ENCODE assay signal across 1 cellular context in genomic region chr11:4025957-4026324, GRCh38.
TF ChIP-seq lines count a peak whose summit lies in the region.

No MANE protein-coding gene starts in this region.

TF ChIP-seq in SK-N-SH treated with all-trans-retinoic acid at 6 μM for 48 hours, 23 proteins besides CTCF, POLR2A, EP300 and RAD21 (continued from another document):
- no peak for TF ChIP-seq POU6F1 (CRISPR knock-in tag; IDR thresholded peaks at IDR 0.05; ENCODE audit: borderline replicate concordance, low read depth)
- TF ChIP-seq CSDC2 (CRISPR knock-in tag; IDR thresholded peaks at IDR 0.05): no peak
- no peak for TF ChIP-seq ZFP30 (CRISPR knock-in tag; IDR thresholded peaks at IDR 0.05)
- TF ChIP-seq ZC3H10 (CRISPR knock-in tag; IDR thresholded peaks at IDR 0.05): no peak
- no peak for TF ChIP-seq SNAI2 (CRISPR knock-in tag; IDR thresholded peaks at IDR 0.05)
- no peak for TF ChIP-seq ARNTL (CRISPR knock-in tag; IDR thresholded peaks at IDR 0.05; ENCODE audit: borderline replicate concordance, low read depth)
- TF ChIP-seq ZNF8 (CRISPR knock-in tag; IDR thresholded peaks at IDR 0.05): no peak
- no peak for TF ChIP-seq CREB5 (CRISPR knock-in tag; IDR thresholded peaks at IDR 0.05; ENCODE audit: low read depth)
